Comparison of ENCODE assay signal across 8 cellular contexts in genomic region chrX:53683556-53684414, GRCh38. TPM values are rescaled to one million over a fixed set of nuclear protein-coding genes. Genes with fewer than 3 reads are reported as not detected.
DNase-seq lines count a peak whose midpoint lies in the region; ATAC-seq and TF ChIP-seq lines count a peak whose summit lies in the region.

No MANE protein-coding gene starts in this region.

- H3K27me3 Mint-ChIP-seq in CD4-positive, CD25-positive, alpha-beta regulatory T cell: peaks cover 5% of the 10 kb centered on the region
- H3K27me3 Mint-ChIP-seq in activated CD4-positive, alpha-beta memory T cell treated with anti-CD3 and anti-CD28 coated beads, Interleukin-2, amount 10 ng/mL, durations not matched to agents 7 days and 5 days: no peaks in the 10 kb centered on the region

- H3K9me3 Mint-ChIP-seq in CD4-positive, CD25-positive, alpha-beta regulatory T cell: peaks cover 0 to 1% (median 0%) of the 10 kb centered on the region in 7 donors
- no peaks in the 10 kb centered on the region for H3K9me3 Mint-ChIP-seq in activated CD4-positive, alpha-beta memory T cell treated with anti-CD3 and anti-CD28 coated beads, Interleukin-2, amount 10 ng/mL, durations not matched to agents 7 days and 5 days

- H3K9ac ChIP-seq in duodenal mucosa (ENCODE audit: low read depth in 1 of 2, low read length in 2 of 2): peak overlapping the region; percentile 66 to 83

- CTCF ChIA-PET in activated CD4-positive, alpha-beta memory T cell treated with anti-CD3 and anti-CD28 coated beads, Interleukin-2, amount 10 ng/mL, durations not matched to agents 7 days and 5 days (lab: Charles Lee): interaction anchor here (1.0 to 1.5 kb wide), 4 partner anchors 12 to 361 kb away, joined by 4 to 10 read pairs (median 5); partner anchors contain the start of gene PHF8

- no peaks in the 10 kb centered on the region for H3K9me3 ChIP-seq in CD4-positive, CD25-positive, alpha-beta regulatory T cell (ENCODE audit: control insufficient read depth in 2 of 2, low read length in 2 of 2)
- H3K9me3 ChIP-seq in duodenal mucosa (ENCODE audit: control insufficient read depth in 1 of 2, low read length in 2 of 2) (no peaks in the 10 kb centered on the region), right lobe of liver (no peaks in the 10 kb centered on the region)

- peak; percentile 42 for TF ChIP-seq POLR2A in right lobe of liver (IDR thresholded peaks at IDR 0.05)

- POLR2A ChIA-PET in activated CD4-positive, alpha-beta memory T cell treated with anti-CD3 and anti-CD28 coated beads, Interleukin-2, amount 10 ng/mL, durations not matched to agents 7 days and 5 days (lab: Charles Lee): interaction anchor here (0.6 to 7.3 kb wide), 31 partner anchors 8 to 1316 kb away, joined by 3 to 398 read pairs (median 4); partner anchors contain the start of genes APEX2, PHF8, RIBC1 and SMC1A

- DNase-seq in CD4-positive, CD25-positive, alpha-beta regulatory T cell: peak; percentile 86 to 97 (median 93)
- peak; percentile 92 for DNase-seq in HK-2 (ENCODE audit: unreplicated experiment)
- DNase-seq in NCI-H82 treated with DMSO at 0.1 percent for 48 hours (lab: John Stamatoyannopoulos, UW; ENCODE audit: unreplicated experiment): peak; percentile 99
- peak; percentile 93 for DNase-seq in activated CD4-positive, alpha-beta memory T cell treated with anti-CD3 and anti-CD28 coated beads, Interleukin-2, amount 10 ng/mL, durations not matched to agents 7 days and 5 days
- DNase-seq in right lobe of liver: peak; percentile 89 to 94 (median 92)
- peak; percentile 90 for DNase-seq in stimulated activated CD4-positive, alpha-beta T cell treated with anti-CD3 and anti-CD28 coated beads, Interleukin-4, amount 100 ng/mL, for 24 hours

- no peaks in the 10 kb centered on the region for H3K27me3 ChIP-seq in CD4-positive, CD25-positive, alpha-beta regulatory T cell (ENCODE audit: control insufficient read depth, insufficient read depth, low read length)
- H3K27me3 ChIP-seq in duodenal mucosa (ENCODE audit: control insufficient read depth in 1 of 2, insufficient read depth in 2 of 2, low read length in 2 of 2): no peaks in the 10 kb centered on the region
- no peaks in the 10 kb centered on the region for H3K27me3 ChIP-seq in right lobe of liver

- H3K36me3 Mint-ChIP-seq in CD4-positive, CD25-positive, alpha-beta regulatory T cell: peaks cover 6% of the 10 kb centered on the region
- peaks cover 41% of the 10 kb centered on the region for H3K36me3 Mint-ChIP-seq in activated CD4-positive, alpha-beta memory T cell treated with anti-CD3 and anti-CD28 coated beads, Interleukin-2, amount 10 ng/mL, durations not matched to agents 7 days and 5 days (ENCODE audit: low read depth)

- peaks cover 0 to 54% (median 27%) of the 10 kb centered on the region in 4 donors for H3K4me1 Mint-ChIP-seq in CD4-positive, CD25-positive, alpha-beta regulatory T cell
- H3K4me1 Mint-ChIP-seq in activated CD4-positive, alpha-beta memory T cell treated with anti-CD3 and anti-CD28 coated beads, Interleukin-2, amount 10 ng/mL, durations not matched to agents 7 days and 5 days: peaks cover 40% of the 10 kb centered on the region

- peak overlapping the region; percentile 94 for H3K27ac ChIP-seq in CD4-positive, CD25-positive, alpha-beta regulatory T cell (ENCODE audit: insufficient read depth, low read length, poor library complexity, severe bottlenecking)
- H3K27ac ChIP-seq in duodenal mucosa (ENCODE audit: low read depth, low read length): peak overlapping the region; percentile 92
- H3K27ac ChIP-seq in right lobe of liver: peak overlapping the region; percentile 70 to 79 (median 73)

- peak overlapping the region; percentile 92 to 96 (median 94) for H3K4me3 Mint-ChIP-seq in CD4-positive, CD25-positive, alpha-beta regulatory T cell
- H3K4me3 Mint-ChIP-seq in activated CD4-positive, alpha-beta memory T cell treated with anti-CD3 and anti-CD28 coated beads, Interleukin-2, amount 10 ng/mL, durations not matched to agents 7 days and 5 days: peak overlapping the region; percentile 90

- ATAC-seq in CD4-positive, CD25-positive, alpha-beta regulatory T cell (ENCODE audit: low read depth in 2 of 2): peak; percentile 76 to 78
- ATAC-seq in GM19455 (IDR thresholded peaks at IDR 0.05; ENCODE audit: unreplicated experiment): peak; percentile 68
- peak; percentile 83 to 87 (median 85) for ATAC-seq in right lobe of liver

- intact Hi-C loops in right lobe of liver (cut with DNase I): no loop called here

- peaks cover 14% of the 10 kb centered on the region for H3K36me3 ChIP-seq in CD4-positive, CD25-positive, alpha-beta regulatory T cell (ENCODE audit: control insufficient read depth, insufficient read depth, low read length)
- peaks cover 4 to 10% of the 10 kb centered on the region in 2 donors for H3K36me3 ChIP-seq in duodenal mucosa (ENCODE audit: control insufficient read depth in 1 of 2, insufficient read depth in 2 of 2, low read length in 2 of 2)
- peaks cover 0 to 2% (median 0%) of the 10 kb centered on the region in 4 donors for H3K36me3 ChIP-seq in right lobe of liver

- peaks cover 21% of the 10 kb centered on the region for H3K4me1 ChIP-seq in CD4-positive, CD25-positive, alpha-beta regulatory T cell (ENCODE audit: control insufficient read depth, insufficient read depth, low read length, poor library complexity, severe bottlenecking)
- H3K4me1 ChIP-seq in duodenal mucosa (ENCODE audit: control insufficient read depth in 1 of 2, insufficient read depth in 2 of 2, low read length in 2 of 2) (peaks cover 4 to 9% of the 10 kb centered on the region in 2 donors), right lobe of liver (no peaks in the 10 kb centered on the region)

- H3K4me3 ChIP-seq in CD4-positive, CD25-positive, alpha-beta regulatory T cell (ENCODE audit: low read depth, low read length): peak overlapping the region; percentile 90
- H3K4me3 ChIP-seq in duodenal mucosa (ENCODE audit: low read depth in 1 of 2, low read length in 2 of 2) (peak overlapping the region; percentile 83 to 89), right lobe of liver (peak overlapping the region; percentile 39 to 63 (median 54))

- TF ChIP-seq CTCF in right lobe of liver (IDR thresholded peaks at IDR 0.05): peak in 1 of 4 donors; percentile 3

- WGBS in right lobe of liver (ENCODE audit: insufficient coverage, low coverage, low lambda C conversion rate, missing lambda C conversion rate): 44% methylated on average over 12 of the region's 80 CpGs

- H3K27ac Mint-ChIP-seq in CD4-positive, CD25-positive, alpha-beta regulatory T cell: peak overlapping the region; percentile 91 to 99 (median 96)
- peak overlapping the region; percentile 95 for H3K27ac Mint-ChIP-seq in activated CD4-positive, alpha-beta memory T cell treated with anti-CD3 and anti-CD28 coated beads, Interleukin-2, amount 10 ng/mL, durations not matched to agents 7 days and 5 days

RNA-seq across cellular contexts. Expression of gene HUWE1, which starts 2.7 kb away (rescaled TPM):
- total RNA-seq in CD4-positive, CD25-positive, alpha-beta regulatory T cell: 204 TPM
- polyA plus RNA-seq in CD4-positive, CD25-positive, alpha-beta regulatory T cell: 1 to 10 TPM; 7.3 to 9.9 (median 8.7) TPM
- total RNA-seq in activated CD4-positive, alpha-beta memory T cell treated with anti-CD3 and anti-CD28 coated beads, Interleukin-2, amount 10 ng/mL, durations not matched to agents 7 days and 5 days: 100 to 1,000 TPM; 213 to 237 TPM
- total RNA-seq in right lobe of liver: 10 to 100 TPM; 68.0 to 93.5 (median 84.0) TPM

Comparison
In these comparisons a context has a peak if more than half of its experiments do, and no peak if none do; other contexts are left out.
1. Peak in every context shown above with its lines: DNase-seq, ATAC-seq, H3K4me3 ChIP-seq and H3K27ac ChIP-seq.